ENCODE assay signal across 1 cellular context in genomic region chr20:49770634-49771033, GRCh38.
TF ChIP-seq lines count a peak whose summit lies in the region.

No MANE protein-coding gene starts in this region.

TF ChIP-seq in HepG2, 621 proteins besides CTCF, POLR2A, EP300 and RAD21:
- TF ChIP-seq SMARCE1 (IDR thresholded peaks at IDR 0.05; ENCODE audit: borderline replicate concordance), result no peak
- TF ChIP-seq ZNF317 (CRISPR knock-in tag; IDR thresholded peaks at IDR 0.05), result no peak
- 0 out of 2 replicates have a peak, but pooled peaks have one; percentile 25 for TF ChIP-seq THAP11 (CRISPR knock-in tag; IDR thresholded peaks at IDR 0.05)
- no peak for TF ChIP-seq HIVEP1 (CRISPR knock-in tag; IDR thresholded peaks at IDR 0.05)
- 0 out of 2 replicates have a peak, but pooled peaks have one; percentile 37 for TF ChIP-seq ZNF280B (CRISPR knock-in tag; IDR thresholded peaks at IDR 0.05; ENCODE audit: borderline replicate concordance)
- TF ChIP-seq ZNF354B (CRISPR knock-in tag; IDR thresholded peaks at IDR 0.05), result no peak
- no peak for TF ChIP-seq ASH2L (IDR thresholded peaks at IDR 0.05; ENCODE audit: insufficient read length, low read depth, low read length)
